Comparison of ENCODE assay signal across 23 cellular contexts in the genomic region with DNA sequence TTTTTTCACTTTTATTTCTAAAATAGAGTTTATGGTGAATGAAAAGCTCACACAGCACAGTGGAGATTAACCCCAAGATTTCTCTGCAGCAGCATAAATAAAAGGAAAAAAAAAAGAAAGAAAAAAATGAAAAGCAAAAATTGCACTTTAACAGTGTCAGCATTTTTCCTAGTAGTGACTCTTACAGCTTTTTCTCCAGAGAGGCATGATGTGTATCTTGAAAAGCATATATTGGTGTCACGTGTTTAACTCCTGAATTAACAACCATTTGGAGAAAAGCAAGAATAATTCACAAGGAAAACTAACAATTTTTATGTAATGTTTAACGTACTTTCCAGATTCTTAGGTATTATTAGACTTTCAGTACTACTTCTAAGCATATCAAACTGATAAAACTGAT.
A peak's percentile ranks its signal among the peaks of the same experiment; 100 is the strongest.
DNase-seq lines count a peak whose midpoint lies in the region; ATAC-seq, FAIRE-seq and TF ChIP-seq lines count a peak whose summit lies in the region.
"Had no signal": no experiment of that assay in that cellular context is flagged by ENCODE, and none has a peak within 500 bp of the region (broad histone marks: within the 10 kb centered on the region; RNA-seq: fewer than 3 reads in every experiment).

No MANE protein-coding gene starts in this region.

- 8% methylated on average over 2 of the region's 2 CpGs for WGBS in A549 (ENCODE audit: missing lambda C conversion rate)
- WGBS in IMR-90 (ENCODE audit: extremely low coverage in 2 of 2, insufficient read length in 1 of 2), 2 experiments = no CpG with 5 or more reads among the region's 2 CpGs
- 14% methylated on average over 2 of the region's 2 CpGs for WGBS in K562 (ENCODE audit: insufficient coverage, low coverage, missing lambda C conversion rate)

- DNase-seq in A549 (ENCODE audit: low read depth in 1 of 2, low spot score in 1 of 2) = no peak
- DNase-seq in IMR-90 = no peak
- no peak for DNase-seq in SK-N-MC (ENCODE audit: low read depth, low spot score)
- no peak for DNase-seq in K562 (ENCODE audit: extremely low read depth in 1 of 4, low spot score in 3 of 4)
- DNase-seq in H54 (ENCODE audit: insufficient read length, low spot score) = no peak
- DNase-seq in dermis blood vessel endothelial cell = no peak
- no peak for DNase-seq in activated CD4-positive, alpha-beta memory T cell treated with anti-CD3 and anti-CD28 coated beads, Interleukin-2, amount 10 ng/mL, durations not matched to agents 7 days and 5 days
- DNase-seq: 8988T; AML-193; Caco-2; Calu3; CD4-positive, alpha-beta T cell; CD8-positive, alpha-beta T cell; DMS79 treated with DMSO at 0.1 percent for 48 hours; GF-D8 had no signal

- no peak overlapping the region for H3K56ac ChIP-seq in IMR-90 (ENCODE audit: extremely low read depth, insufficient read depth, low read length)

- no peak overlapping the region for H2BK20ac ChIP-seq in IMR-90 (ENCODE audit: low read depth, low read length)

- no peak overlapping the region for H3K4me3 Mint-ChIP-seq in activated CD4-positive, alpha-beta memory T cell treated with anti-CD3 and anti-CD28 coated beads, Interleukin-2, amount 10 ng/mL, durations not matched to agents 7 days and 5 days
- H3K4me3 Mint-ChIP-seq: B cell; CD4-positive, alpha-beta T cell; CD8-positive, alpha-beta T cell had no signal

- H2BK5ac ChIP-seq in IMR-90 (ENCODE audit: low read depth, low read length, poor library complexity, severe bottlenecking) = no peak overlapping the region

- no peak overlapping the region for H2AK9ac ChIP-seq in IMR-90 (replicated peaks; ENCODE audit: low read depth, low read length, poor library complexity)

- intact Hi-C loops in IMR-90 (cut with micrococcal nuclease) = no loop called here
- intact Hi-C loops in K562 (cut with micrococcal nuclease) = no loop called here

- H3K9ac ChIP-seq in IMR-90 (ENCODE audit: low read depth, low read length) = no peak overlapping the region
- peak overlapping the region; percentile 39 for H3K9ac ChIP-seq in SK-N-MC (ENCODE audit: insufficient read length)
- no peak overlapping the region for H3K9ac ChIP-seq in K562 (ENCODE audit: insufficient read depth in 1 of 2, low read depth in 2 of 2, low read length in 2 of 2)
- H3K9ac ChIP-seq: BLaER1 treated with 17β-estradiol and CSF1 and Interleukin-3, amounts not matched to agents 10 nM and 100 nM had no signal

- H4K20me1 ChIP-seq in IMR-90 (ENCODE audit: insufficient read depth, low read length) (no peaks in the 10 kb centered on the region), K562 (replicated peaks; ENCODE audit: control insufficient read depth, insufficient read depth, low read length) (no peaks in the 10 kb centered on the region)
- H4K20me1 ChIP-seq: BLaER1 treated with 17β-estradiol and CSF1 and Interleukin-3, amounts not matched to agents 10 nM and 100 nM had no signal

- no peak overlapping the region for H2AK5ac ChIP-seq in IMR-90 (ENCODE audit: low read depth, low read length)

- no peak overlapping the region for H4K8ac ChIP-seq in IMR-90 (ENCODE audit: low read depth in 2 of 2, low read length in 2 of 2)

- no peaks in the 10 kb centered on the region for H3K9me3 Mint-ChIP-seq in activated CD4-positive, alpha-beta memory T cell treated with anti-CD3 and anti-CD28 coated beads, Interleukin-2, amount 10 ng/mL, durations not matched to agents 7 days and 5 days
- H3K9me3 Mint-ChIP-seq: CD4-positive, alpha-beta T cell; CD8-positive, alpha-beta T cell had no signal

- no peak overlapping the region for H4K5ac ChIP-seq in IMR-90 (ENCODE audit: low read depth, low read length)

- no peaks in the 10 kb centered on the region for H3K27me3 ChIP-seq in IMR-90 (ENCODE audit: control insufficient read depth, insufficient read depth, low read length)
- H3K27me3 ChIP-seq in K562 (ENCODE audit: control insufficient read depth in 2 of 2, insufficient read depth in 2 of 2, low read length in 2 of 2) = no peaks in the 10 kb centered on the region
- H3K27me3 ChIP-seq: BLaER1 treated with 17β-estradiol and CSF1 and Interleukin-3, amounts not matched to agents 10 nM and 100 nM had no signal

- H3K27me3 Mint-ChIP-seq in activated CD4-positive, alpha-beta memory T cell treated with anti-CD3 and anti-CD28 coated beads, Interleukin-2, amount 10 ng/mL, durations not matched to agents 7 days and 5 days = no peaks in the 10 kb centered on the region

- H3K79me2 ChIP-seq in K562 (ENCODE audit: control insufficient read depth, insufficient read depth, low read length) = no peaks in the 10 kb centered on the region

- BruUV-seq in IMR-90 (replicated peaks; lab: Mats Ljungman, UMichigan) = no TSS peak
- no TSS peak for BruUV-seq in K562 (replicated peaks; lab: Mats Ljungman, UMichigan)

- H4K91ac ChIP-seq in IMR-90 (ENCODE audit: insufficient read depth, low read depth, low read length) = no peak overlapping the region

- TF ChIP-seq RAD21 in A549 (conservative IDR thresholded peaks at IDR 0.05 in 1 of 2, IDR thresholded peaks at IDR 0.05 in 1 of 2) = no peak
- TF ChIP-seq RAD21 in IMR-90 (IDR thresholded peaks at IDR 0.05; ENCODE audit: low read length) = no peak
- no peak for TF ChIP-seq RAD21 in K562 (CRISPR knock-in tag; conservative IDR thresholded peaks at IDR 0.05 in 1 of 2, IDR thresholded peaks at IDR 0.05 in 1 of 2)

- no peak overlapping the region for H3K14ac ChIP-seq in IMR-90 (replicated peaks; ENCODE audit: low read depth, low read length)

- ATAC-seq in A549 = no peak
- ATAC-seq in IMR-90 (ENCODE audit: low read depth) = no peak
- no peak for ATAC-seq in K562
- ATAC-seq: CD8-positive, alpha-beta T cell had no signal

- H3K9me1 ChIP-seq in IMR-90 (ENCODE audit: insufficient read depth, low read length) (no peaks in the 10 kb centered on the region), K562 (ENCODE audit: control insufficient read depth, insufficient read depth, low read length) (no peaks in the 10 kb centered on the region)

- H3K4me1 ChIP-seq in A549 (no peaks in the 10 kb centered on the region), IMR-90 (ENCODE audit: control insufficient read depth, insufficient read depth, low read length) (no peaks in the 10 kb centered on the region), K562 (replicated peaks in 1 of 2; ENCODE audit: control insufficient read depth in 2 of 2, insufficient read depth in 2 of 2, low read length in 2 of 2) (peaks cover 0 to 19% of the 10 kb centered on the region in 2 experiments; a peak in 1 of 5 replicates)
- H3K4me1 ChIP-seq: BLaER1 treated with 17β-estradiol and CSF1 and Interleukin-3, amounts not matched to agents 10 nM and 100 nM; Caco-2 had no signal

- no peak overlapping the region for H3K4ac ChIP-seq in IMR-90 (ENCODE audit: low read depth, low read length)

- TF ChIP-seq EP300 in A549 (IDR thresholded peaks at IDR 0.05) = no peak
- no peak for TF ChIP-seq EP300 in K562 (IDR thresholded peaks at IDR 0.05; ENCODE audit: low read length)

- CTCF ChIA-PET in A549 (lab: Yijun Ruan, JAX) = interaction anchor here (0.6 kb wide), 1 partner anchor 150 kb away, joined by 3 read pairs; no protein-coding TSS in a partner anchor
- CTCF ChIA-PET in IMR-90 (lab: Yijun Ruan, JAX) = no interaction called here
- CTCF ChIA-PET in K562 (lab: Yijun Ruan, JAX; ENCODE audit: low intra/inter-chr PET ratio) = no interaction called here
- CTCF ChIA-PET in activated CD4-positive, alpha-beta memory T cell treated with anti-CD3 and anti-CD28 coated beads, Interleukin-2, amount 10 ng/mL, durations not matched to agents 7 days and 5 days (lab: Charles Lee) = no interaction called here

- in situ Hi-C loops in IMR-90 (cut with MboI; ENCODE audit: low sequenced_read_pairs) (no loop called here), K562 (cut with MboI) (no loop called here)

- H3K4me1 Mint-ChIP-seq in activated CD4-positive, alpha-beta memory T cell treated with anti-CD3 and anti-CD28 coated beads, Interleukin-2, amount 10 ng/mL, durations not matched to agents 7 days and 5 days = no peaks in the 10 kb centered on the region
- H3K4me1 Mint-ChIP-seq: B cell had no signal

- TF ChIP-seq CTCF in A549 (IDR thresholded peaks at IDR 0.05) (no peak), IMR-90 (conservative IDR thresholded peaks at IDR 0.05; ENCODE audit: low read depth, low read length) (no peak), K562 (IDR thresholded peaks at IDR 0.05 in 2 of 3, conservative IDR thresholded peaks at IDR 0.05 in 1 of 3; ENCODE audit: insufficient read depth in 2 of 3, low read depth in 1 of 3, low read length in 3 of 3) (no peak)

- no peak overlapping the region for H2BK120ac ChIP-seq in IMR-90 (ENCODE audit: low read depth, low read length)

- H3K36me3 Mint-ChIP-seq in activated CD4-positive, alpha-beta memory T cell treated with anti-CD3 and anti-CD28 coated beads, Interleukin-2, amount 10 ng/mL, durations not matched to agents 7 days and 5 days (ENCODE audit: low read depth) = no peaks in the 10 kb centered on the region
- H3K36me3 Mint-ChIP-seq: CD8-positive, alpha-beta T cell had no signal

- H3K23ac ChIP-seq in IMR-90 (ENCODE audit: low read depth, low read length) = no peak overlapping the region

- dilution Hi-C loops in IMR-90 (cut with HindIII; ENCODE audit: low sequenced_read_pairs, unreplicated experiment) = no loop called here

- H3K4me3 ChIP-seq in A549 (no peak overlapping the region), IMR-90 (ENCODE audit: insufficient read depth, low read depth, low read length) (no peak overlapping the region), SK-N-MC (peak overlapping the region; percentile 10; the same call in 1 of the 2 replicates), K562 (no peak overlapping the region)
- H3K4me3 ChIP-seq: BLaER1 treated with 17β-estradiol and CSF1 and Interleukin-3, amounts not matched to agents 10 nM and 100 nM had no signal

- H2AFZ ChIP-seq in IMR-90 (replicated peaks; ENCODE audit: low read length, poor library complexity) (no peak overlapping the region), K562 (ENCODE audit: low read depth, low read length) (peak overlapping the region; percentile 35)

- H2BK15ac ChIP-seq in IMR-90 (ENCODE audit: low read depth, low read length) = no peak overlapping the region

- no peaks in the 10 kb centered on the region for H3K9me3 ChIP-seq in A549
- H3K9me3 ChIP-seq in IMR-90 (ENCODE audit: control insufficient read depth, insufficient read depth, low read length) = no peaks in the 10 kb centered on the region
- H3K9me3 ChIP-seq in SK-N-MC (ENCODE audit: low read depth, low read length) = no peaks in the 10 kb centered on the region
- no peaks in the 10 kb centered on the region for H3K9me3 ChIP-seq in K562 (replicated peaks; ENCODE audit: control insufficient read depth, insufficient read depth, low read depth, low read length)
- H3K9me3 ChIP-seq: BLaER1 treated with 17β-estradiol and CSF1 and Interleukin-3, amounts not matched to agents 10 nM and 100 nM; Caco-2 had no signal

- H3K4me2 ChIP-seq in A549 (no peak overlapping the region), IMR-90 (ENCODE audit: low read depth, low read length) (no peak overlapping the region), K562 (ENCODE audit: insufficient read depth, low read length) (no peak overlapping the region)
- H3K4me2 ChIP-seq: BLaER1 treated with 17β-estradiol and CSF1 and Interleukin-3, amounts not matched to agents 10 nM and 100 nM had no signal

- H3K36me3 ChIP-seq in IMR-90 (ENCODE audit: control insufficient read depth, insufficient read depth, low read length) = no peaks in the 10 kb centered on the region
- no peaks in the 10 kb centered on the region for H3K36me3 ChIP-seq in SK-N-MC (ENCODE audit: insufficient read depth, low read length)
- peaks cover 11% of the 10 kb centered on the region; the same call in 2 of the 3 replicates for H3K36me3 ChIP-seq in K562 (ENCODE audit: control insufficient read depth, insufficient read depth, low read length)
- H3K36me3 ChIP-seq: BLaER1 treated with 17β-estradiol and CSF1 and Interleukin-3, amounts not matched to agents 10 nM and 100 nM had no signal

- H3K79me1 ChIP-seq in IMR-90 (ENCODE audit: low read depth in 1 of 2, low read length in 2 of 2) = no peaks in the 10 kb centered on the region

- POLR2A ChIA-PET in A549 (lab: Yijun Ruan, JAX) = no interaction called here
- POLR2A ChIA-PET in IMR-90 (lab: Charles Lee; ENCODE audit: unreplicated experiment) = no interaction called here
- POLR2A ChIA-PET in K562 (lab: Yijun Ruan, JAX) = interaction anchor here (1.2 kb wide), 1 partner anchor 21 kb away, joined by 5 read pairs; no protein-coding TSS in a partner anchor
- POLR2A ChIA-PET in activated CD4-positive, alpha-beta memory T cell treated with anti-CD3 and anti-CD28 coated beads, Interleukin-2, amount 10 ng/mL, durations not matched to agents 7 days and 5 days (lab: Charles Lee) = no interaction called here

- no peak overlapping the region for H3K27ac Mint-ChIP-seq in activated CD4-positive, alpha-beta memory T cell treated with anti-CD3 and anti-CD28 coated beads, Interleukin-2, amount 10 ng/mL, durations not matched to agents 7 days and 5 days
- H3K27ac Mint-ChIP-seq: B cell; CD4-positive, alpha-beta T cell; CD8-positive, alpha-beta T cell had no signal

- no peak for TF ChIP-seq POLR2A in A549 (IDR thresholded peaks at IDR 0.05; ENCODE audit: low read length)
- no peak for TF ChIP-seq POLR2A in IMR-90 (IDR thresholded peaks at IDR 0.05; ENCODE audit: low read depth, low read length)
- TF ChIP-seq POLR2A in K562 (conservative IDR thresholded peaks at IDR 0.05) = no peak
- TF ChIP-seq POLR2A in H54 (IDR thresholded peaks at IDR 0.05; ENCODE audit: low read depth, low read length) = no peak

- H3K18ac ChIP-seq in IMR-90 (ENCODE audit: low read depth, low read length) = no peak overlapping the region

- FAIRE-seq in A549 (lab: Jason Lieb, UNC) (no peak), K562 (lab: Jason Lieb, UNC) (no peak), H54 (lab: Jason Lieb, UNC) (no peak)
- FAIRE-seq: A204.1, D721Med, G401.6, GM12892, GM18507 had no signal

- H3K27ac ChIP-seq in A549 (no peak overlapping the region), IMR-90 (ENCODE audit: insufficient read depth, low read length) (no peak overlapping the region), SK-N-MC (no peak overlapping the region), K562 (ENCODE audit: extremely low read depth, low read depth, low read length) (no peak overlapping the region)
- H3K27ac ChIP-seq: BLaER1 treated with 17β-estradiol and CSF1 and Interleukin-3, amounts not matched to agents 10 nM and 100 nM; C4-2B had no signal

Comparison
In these comparisons a context has a peak if more than half of its experiments do, and no peak if none do; other contexts are left out.
1. Of the 35 proteins assayed by ChIP-seq in both K562 and A549: peak only in K562: none; only in A549: none; in both: MAFK; in neither: 34.